ENCODE assay signal across 20 cellular contexts in the genomic region with DNA sequence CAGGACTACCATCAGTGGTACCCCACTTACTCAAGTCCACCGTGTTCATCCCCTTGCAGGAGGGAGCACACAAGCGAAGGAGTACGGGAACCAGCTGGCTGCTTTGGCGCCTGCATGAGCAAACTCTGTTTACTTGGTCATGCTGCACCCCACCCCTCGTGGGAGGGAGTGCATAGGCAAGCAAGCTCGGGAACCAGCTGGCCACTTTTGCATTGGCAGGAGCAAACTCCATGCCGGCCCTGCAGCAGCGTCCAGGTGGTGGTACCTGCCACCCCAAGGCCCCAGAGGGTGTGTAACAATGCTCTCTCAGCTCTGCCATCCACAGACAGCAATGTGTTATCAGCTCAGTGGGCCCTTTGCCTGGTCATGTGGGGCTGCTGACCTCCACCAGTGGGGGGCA.
DNase-seq lines count a peak whose midpoint lies in the region; ATAC-seq lines count a peak whose summit lies in the region.
"Had no signal": no experiment of that assay in that cellular context is flagged by ENCODE, and none has a peak within 500 bp of the region (broad histone marks: within the 10 kb centered on the region; RNA-seq: fewer than 3 reads in every experiment).

No MANE protein-coding gene starts in this region.

- no peaks in the 10 kb centered on the region for H3K36me3 Mint-ChIP-seq in T-helper 17 cell (ENCODE audit: low read depth)
- no peaks in the 10 kb centered on the region for H3K36me3 Mint-ChIP-seq in activated CD8-positive, alpha-beta memory T cell treated with anti-CD3 and anti-CD28 coated beads, Interleukin-2, amount 10 ng/mL, durations not matched to agents 7 days and 5 days
- H3K36me3 Mint-ChIP-seq: CD4-positive, alpha-beta memory T cell had no signal

- ATAC-seq in Right ventricle myocardium inferior: no peak
- no peak for ATAC-seq in right cardiac atrium
- ATAC-seq in T-helper 17 cell: no peak
- ATAC-seq in activated CD8-positive, alpha-beta memory T cell treated with anti-CD3 and anti-CD28 coated beads, Interleukin-2, amount 10 ng/mL, durations not matched to agents 7 days and 5 days: no peak
- no peak for ATAC-seq in HG03095 (IDR thresholded peaks at IDR 0.05; ENCODE audit: unreplicated experiment)

- no peak overlapping the region for H3K4me3 Mint-ChIP-seq in T-helper 17 cell
- no peak overlapping the region for H3K4me3 Mint-ChIP-seq in activated CD8-positive, alpha-beta memory T cell treated with anti-CD3 and anti-CD28 coated beads, Interleukin-2, amount 10 ng/mL, durations not matched to agents 7 days and 5 days
- H3K4me3 Mint-ChIP-seq: CD4-positive, alpha-beta memory T cell had no signal

- intact Hi-C loops in Right ventricle myocardium inferior (cut with DNase I) (no loop called here), right cardiac atrium (cut with DNase I) (no loop called here)

- no peak overlapping the region for H3K27ac ChIP-seq in right cardiac atrium (ENCODE audit: low read length)
- H3K27ac ChIP-seq: BLaER1, KMS-11, Peyer's patch, SK-N-MC had no signal

- H3K27ac Mint-ChIP-seq in T-helper 17 cell: no peak overlapping the region
- H3K27ac Mint-ChIP-seq in activated CD8-positive, alpha-beta memory T cell treated with anti-CD3 and anti-CD28 coated beads, Interleukin-2, amount 10 ng/mL, durations not matched to agents 7 days and 5 days: no peak overlapping the region
- H3K27ac Mint-ChIP-seq: CD4-positive, alpha-beta memory T cell had no signal

- H3K9me3 ChIP-seq in right cardiac atrium (ENCODE audit: control insufficient read depth, low read length) (no peaks in the 10 kb centered on the region), T-helper 17 cell (ENCODE audit: control insufficient read depth, low read length, poor library complexity, severe bottlenecking) (no peaks in the 10 kb centered on the region)
- H3K9me3 ChIP-seq: Caco-2 had no signal

- H3K9me3 Mint-ChIP-seq in activated CD8-positive, alpha-beta memory T cell treated with anti-CD3 and anti-CD28 coated beads, Interleukin-2, amount 10 ng/mL, durations not matched to agents 7 days and 5 days (ENCODE audit: low read depth): no peaks in the 10 kb centered on the region

- 80% methylated on average over 8 of the region's 8 CpGs for WGBS in right cardiac atrium

- no peaks in the 10 kb centered on the region for H3K4me1 Mint-ChIP-seq in T-helper 17 cell
- H3K4me1 Mint-ChIP-seq in activated CD8-positive, alpha-beta memory T cell treated with anti-CD3 and anti-CD28 coated beads, Interleukin-2, amount 10 ng/mL, durations not matched to agents 7 days and 5 days: no peaks in the 10 kb centered on the region
- H3K4me1 Mint-ChIP-seq: CD4-positive, alpha-beta memory T cell had no signal

- DNase-seq in Right ventricle myocardium inferior (ENCODE audit: missing footprints) (peak; percentile 60), right cardiac atrium (no peak), NCI-H510A (lab: John Stamatoyannopoulos, UW) (peak; percentile 66), left kidney (ENCODE audit: low read depth, low spot score) (peak; percentile 22), T-helper 17 cell (no peak), NCI-H1436 treated with DMSO at 0.1 percent for 48 hours (lab: John Stamatoyannopoulos, UW) (no peak)
- DNase-seq in activated CD8-positive, alpha-beta memory T cell treated with anti-CD3 and anti-CD28 coated beads, Interleukin-2, amount 10 ng/mL, durations not matched to agents 7 days and 5 days: no peak
- DNase-seq: Caco-2; CD4-positive, alpha-beta memory T cell; DMS153; GF-D8; IMR-90; NCI-H1417; NCI-H187; NCI-H2107; Peyer's patch had no signal

- H3K27me3 ChIP-seq in right cardiac atrium (ENCODE audit: control insufficient read depth, insufficient read depth): no peaks in the 10 kb centered on the region
- H3K27me3 ChIP-seq: BLaER1, Peyer's patch had no signal

- CTCF ChIA-PET in activated CD8-positive, alpha-beta memory T cell treated with anti-CD3 and anti-CD28 coated beads, Interleukin-2, amount 10 ng/mL, durations not matched to agents 7 days and 5 days (lab: Charles Lee): no interaction called here

- no peaks in the 10 kb centered on the region for H3K4me1 ChIP-seq in right cardiac atrium (ENCODE audit: control insufficient read depth, insufficient read depth, low read length)
- H3K4me1 ChIP-seq: BLaER1, Caco-2, Peyer's patch had no signal

- H3K4me3 ChIP-seq in right cardiac atrium (ENCODE audit: low read length): no peak overlapping the region
- H3K4me3 ChIP-seq: BLaER1, Peyer's patch, SK-N-MC had no signal

- no peaks in the 10 kb centered on the region for H3K27me3 Mint-ChIP-seq in T-helper 17 cell
- H3K27me3 Mint-ChIP-seq in activated CD8-positive, alpha-beta memory T cell treated with anti-CD3 and anti-CD28 coated beads, Interleukin-2, amount 10 ng/mL, durations not matched to agents 7 days and 5 days: peaks cover 3% of the 10 kb centered on the region

Comparison
In these comparisons a context has a peak if more than half of its experiments do, and no peak if none do; other contexts are left out.
1. DNase-seq: peak in Right ventricle myocardium inferior (single experiment), NCI-H510A (single experiment) and left kidney (single experiment); none in right cardiac atrium (0 of 3), T-helper 17 cell (0 of 3), NCI-H1436 treated with DMSO at 0.1 percent for 48 hours (single experiment) and activated CD8-positive, alpha-beta memory T cell treated with anti-CD3 and anti-CD28 coated beads, Interleukin-2, amount 10 ng/mL, durations not matched to agents 7 days and 5 days (single experiment).